8 cellular contexts compared by ENCODE assay signal in genomic region chr9:98254236-98255063, GRCh38. TPM values are rescaled to one million over a fixed set of nuclear protein-coding genes. Genes with fewer than 3 reads are reported as not detected.
A peak's percentile ranks its signal among the peaks of the same experiment; 100 is the strongest.
DNase-seq lines count a peak whose midpoint lies in the region; ATAC-seq, FAIRE-seq and TF ChIP-seq lines count a peak whose summit lies in the region.

No MANE protein-coding gene starts in this region.

- no peak for ATAC-seq in memory B cell (ENCODE audit: low read depth)
- no peak for ATAC-seq in upper lobe of right lung
- no peak for ATAC-seq in HG03196 (IDR thresholded peaks at IDR 0.05; ENCODE audit: unreplicated experiment)
- ATAC-seq in GM19351 (IDR thresholded peaks at IDR 0.05; ENCODE audit: unreplicated experiment), result no peak

- in situ Hi-C loops in brain microvascular endothelial cell (cut with HindIII; ENCODE audit: low pct_ligation_motif_present, low sequenced_read_pairs), result no loop called here

- no peak for FAIRE-seq in GM12891 (lab: Jason Lieb, UNC)

- intact Hi-C loops in cardiac septum (cut with DNase I), result loop anchor here (5.0 kb wide), 1 partner anchor 197 kb away; the partner anchor contains the start of gene NANS
- intact Hi-C loops in upper lobe of right lung (cut with DNase I), result loop anchor here (10.0 kb wide), 1 partner anchor 180 kb away; no protein-coding TSS in a partner anchor

- H3K27ac ChIP-seq in cardiac muscle cell (no peak overlapping the region), brain microvascular endothelial cell (peak overlapping the region; percentile 91), upper lobe of right lung (peak overlapping the region; percentile 99)

- H3K27ac Mint-ChIP-seq in memory B cell, result no peak overlapping the region

- H3K9me3 ChIP-seq in cardiac muscle cell (ENCODE audit: low read depth) (no peaks in the 10 kb centered on the region), upper lobe of right lung (no peaks in the 10 kb centered on the region)

- H3K4me3 ChIP-seq in cardiac muscle cell (peak overlapping the region; percentile 80), brain microvascular endothelial cell (ENCODE audit: low read depth, low read length) (peak overlapping the region; percentile 90), upper lobe of right lung (peak overlapping the region; percentile 90)

- H3K36me3 ChIP-seq in cardiac muscle cell (no peaks in the 10 kb centered on the region), brain microvascular endothelial cell (replicated peaks) (peaks cover 8% of the 10 kb centered on the region), upper lobe of right lung (peaks cover 5% of the 10 kb centered on the region)

- no peaks in the 10 kb centered on the region for H3K9me3 Mint-ChIP-seq in memory B cell

- H3K4me1 Mint-ChIP-seq in memory B cell, result peaks cover 16% of the 10 kb centered on the region

- no peaks in the 10 kb centered on the region for H3K27me3 Mint-ChIP-seq in memory B cell

- no peak for TF ChIP-seq POLR2A in GM12891 (IDR thresholded peaks at IDR 0.05; ENCODE audit: low read depth, low read length)

- H3K4me3 Mint-ChIP-seq in memory B cell, result peak overlapping the region; percentile 90

- H3K27me3 ChIP-seq in cardiac muscle cell (no peaks in the 10 kb centered on the region), brain microvascular endothelial cell (replicated peaks) (no peaks in the 10 kb centered on the region), upper lobe of right lung (no peaks in the 10 kb centered on the region)

- TF ChIP-seq CTCF in cardiac muscle cell (IDR thresholded peaks at IDR 0.05; ENCODE audit: low read depth, low read length) (no peak), brain microvascular endothelial cell (IDR thresholded peaks at IDR 0.05; ENCODE audit: low read depth, low read length, missing control alignments) (no peak), upper lobe of right lung (IDR thresholded peaks at IDR 0.05) (no peak)

- H3K36me3 Mint-ChIP-seq in memory B cell, result peaks cover 7% of the 10 kb centered on the region

- H3K4me1 ChIP-seq in cardiac muscle cell (ENCODE audit: low read depth), result no peaks in the 10 kb centered on the region
- peaks cover 44% of the 10 kb centered on the region for H3K4me1 ChIP-seq in upper lobe of right lung

- no peak for DNase-seq in cardiac muscle cell (ENCODE audit: low read depth in 1 of 2, low spot score in 1 of 2)
- DNase-seq in cardiac septum (ENCODE audit: low spot score), result no peak
- no peak for DNase-seq in brain microvascular endothelial cell
- no peak for DNase-seq in memory B cell (ENCODE audit: low spot score in 2 of 2)
- no peak for DNase-seq in upper lobe of right lung
- no peak for DNase-seq in GM12891 (ENCODE audit: insufficient read length, low spot score)

TF ChIP-seq in GM12891, 5 proteins besides CTCF, POLR2A, EP300 and RAD21:
- no peak for TF ChIP-seq SPI1 (IDR thresholded peaks at IDR 0.05; ENCODE audit: low read depth, low read length)
- no peak for TF ChIP-seq POLR2AphosphoS5 (IDR thresholded peaks at IDR 0.05; ENCODE audit: low read depth, low read length)
- no peak for TF ChIP-seq TAF1 (IDR thresholded peaks at IDR 0.05; ENCODE audit: low read depth, low read length)
- no peak for TF ChIP-seq POU2F2 (IDR thresholded peaks at IDR 0.05; ENCODE audit: low read depth, low read length)
- TF ChIP-seq PAX5 (IDR thresholded peaks at IDR 0.05; ENCODE audit: insufficient read depth, low read length, severe bottlenecking), result no peak

RNA-seq across cellular contexts. Expression of gene TBC1D2, which starts 1.0 kb away (rescaled TPM):
- total RNA-seq in cardiac muscle cell (2.7 and 5.5 TPM in 2 replicates), cardiac septum (2.0 TPM), upper lobe of right lung (71.8 TPM)
- 3.0 and 5.1 TPM in 2 replicates for polyA plus RNA-seq in cardiac muscle cell
- polyA plus RNA-seq in GM12891 (2012; ENCODE audit: low read depth, missing spikeins), result 0.58 TPM

Comparison
In these comparisons a context has a peak if more than half of its experiments do, and no peak if none do; other contexts are left out.
1. RNA of gene TBC1D2, which starts 1.0 kb away (total RNA-seq): 71.8 TPM in upper lobe of right lung (single experiment); 2.7 to 5.5 TPM in cardiac muscle cell and 2.0 TPM in cardiac septum (single experiment); every median in the first group is over 10 times any median in the second.
2. Peak in every context shown above with its lines, with median percentiles within 50 percentile points of each other: H3K4me3 ChIP-seq.